Comparison of ENCODE assay signal across 9 cellular contexts in the genomic region with DNA sequence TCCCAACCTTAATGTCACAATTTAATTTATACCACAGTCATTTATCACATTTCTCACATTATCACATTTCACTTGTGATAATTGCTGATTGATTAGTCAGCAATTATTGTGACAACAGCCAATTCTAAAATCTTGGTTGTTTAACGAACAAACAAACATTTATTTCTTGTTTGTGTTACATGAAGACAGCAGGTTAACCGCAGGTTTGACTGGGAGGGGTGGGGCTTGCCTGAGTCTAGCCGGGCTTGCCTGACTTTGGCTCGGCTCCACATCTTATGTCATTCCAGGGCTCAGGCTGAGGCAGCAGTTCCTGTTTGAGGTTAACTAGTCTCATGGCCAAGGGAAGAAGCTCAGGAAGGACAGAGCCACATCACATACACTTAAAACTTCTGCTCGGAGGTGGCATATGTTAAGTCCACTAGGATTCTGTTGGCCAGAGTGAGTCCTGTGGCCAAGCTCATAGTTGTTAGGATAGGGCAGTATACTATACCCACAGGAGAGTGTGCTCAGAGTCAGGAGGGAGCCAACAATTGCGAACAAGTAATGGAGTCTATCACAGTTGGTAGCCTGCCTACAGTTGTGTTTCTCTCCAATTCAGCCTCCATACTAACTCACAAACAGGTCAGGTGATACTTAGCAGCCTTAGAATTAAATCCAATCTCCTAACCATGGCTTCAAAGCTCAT.
A peak's percentile ranks its signal among the peaks of the same experiment; 100 is the strongest.
DNase-seq lines count a peak whose midpoint lies in the region; ATAC-seq and TF ChIP-seq lines count a peak whose summit lies in the region.
"Had no signal": no experiment of that assay in that cellular context is flagged by ENCODE, and none has a peak within 500 bp of the region (broad histone marks: within the 10 kb centered on the region; RNA-seq: fewer than 3 reads in every experiment).

No MANE protein-coding gene starts in this region.

- H3K4me3 ChIP-seq in HL-60 (replicated peaks; ENCODE audit: insufficient read depth, low read length) (no peak overlapping the region), RWPE2 (ENCODE audit: severe bottlenecking) (no peak overlapping the region), fibroblast of pulmonary artery (replicated peaks; ENCODE audit: low read depth, low read length) (no peak overlapping the region)

- no peaks in the 10 kb centered on the region for H3K9me3 ChIP-seq in RWPE2 (ENCODE audit: severe bottlenecking)

- no peaks in the 10 kb centered on the region for H3K36me3 ChIP-seq in RWPE2 (ENCODE audit: low read depth)

- DNase-seq in D341Med (ENCODE audit: low spot score) (peak; percentile 44), HL-60 (ENCODE audit: low read depth in 1 of 2, low spot score in 1 of 2) (peak; percentile 76 to 93), RWPE2 (ENCODE audit: low spot score) (peak; percentile 76), fibroblast of pulmonary artery (ENCODE audit: low read depth) (peak; percentile 70), pons (ENCODE audit: low spot score) (peak; percentile 80)
- no peak for DNase-seq in stimulated activated CD4-positive, alpha-beta T cell treated with anti-CD3 and anti-CD28 coated beads, Interleukin-2, amount 100 ng/mL, for 48 hours

- TF ChIP-seq CTCF in HL-60 (IDR thresholded peaks at IDR 0.05; ENCODE audit: insufficient read depth, low read length), result no peak
- TF ChIP-seq CTCF in RWPE2 (IDR thresholded peaks at IDR 0.05; ENCODE audit: poor library complexity, severe bottlenecking), result no peak
- no peak for TF ChIP-seq CTCF in fibroblast of pulmonary artery (IDR thresholded peaks at IDR 0.05; ENCODE audit: low read length, missing control alignments)

- H3K27me3 ChIP-seq in HL-60 (ENCODE audit: insufficient read depth, poor library complexity, severe bottlenecking) (no peaks in the 10 kb centered on the region), RWPE2 (ENCODE audit: insufficient read depth, poor library complexity, severe bottlenecking) (no peaks in the 10 kb centered on the region)

- ATAC-seq in RWPE2 (ENCODE audit: low read depth) (peak; percentile 99), GM19397 (IDR thresholded peaks at IDR 0.05; ENCODE audit: unreplicated experiment) (no peak), HG02852 (IDR thresholded peaks at IDR 0.05; ENCODE audit: unreplicated experiment) (no peak)

- H3K27ac ChIP-seq in HL-60 (replicated peaks) (no peak overlapping the region), RWPE2 (ENCODE audit: poor library complexity, severe bottlenecking) (no peak overlapping the region)
- H3K27ac ChIP-seq: KMS-11 had no signal

- no peaks in the 10 kb centered on the region for H3K4me1 ChIP-seq in RWPE2 (ENCODE audit: insufficient read depth, poor library complexity, severe bottlenecking)

Comparison
In these comparisons a context has a peak if more than half of its experiments do, and no peak if none do; other contexts are left out.
1. DNase-seq: peak in D341Med (single experiment), HL-60 (2 of 2), RWPE2 (single experiment), fibroblast of pulmonary artery (single experiment) and pons (single experiment); none in stimulated activated CD4-positive, alpha-beta T cell treated with anti-CD3 and anti-CD28 coated beads, Interleukin-2, amount 100 ng/mL, for 48 hours (0 of 2).